Comparison of ENCODE assay signal across 9 cellular contexts in genomic region chr20:29878281-29878741, GRCh38.
DNase-seq lines count a peak whose midpoint lies in the region; ATAC-seq and TF ChIP-seq lines count a peak whose summit lies in the region.
"Had no signal": no experiment of that assay in that cellular context is flagged by ENCODE, and none has a peak within 500 bp of the region (broad histone marks: within the 10 kb centered on the region; RNA-seq: fewer than 3 reads in every experiment).

No MANE protein-coding gene starts in this region.

- H2BK5ac ChIP-seq in trophoblast cell (ENCODE audit: low read depth, low read length, poor library complexity): no peak overlapping the region

- DNase-seq in GM20000 (ENCODE audit: low spot score) (peak; percentile 29), NCI-H1694 (lab: John Stamatoyannopoulos, UW) (peak; percentile 32), trophoblast cell (peak; percentile 35 to 72), mucosa of gallbladder (ENCODE audit: low spot score) (no peak), nephron progenitor cell (no peak)
- no peak for DNase-seq in activated naive CD8-positive, alpha-beta T cell treated with anti-CD3 and anti-CD28 coated beads, Interleukin-2, amount 10 ng/mL, durations not matched to agents 7 days and 5 days

- H2AK5ac ChIP-seq in trophoblast cell (ENCODE audit: low read length): no peak overlapping the region

- no peak overlapping the region for H2AFZ ChIP-seq in trophoblast cell (ENCODE audit: insufficient read depth, low read length, poor library complexity)

- H3K36me3 ChIP-seq in trophoblast cell (ENCODE audit: control insufficient read depth in 1 of 2, insufficient read depth in 2 of 2, low read length in 2 of 2): no peaks in the 10 kb centered on the region

- H3K9ac ChIP-seq in trophoblast cell (ENCODE audit: low read length): no peak overlapping the region

- no peak overlapping the region for H4K91ac ChIP-seq in trophoblast cell (ENCODE audit: low read depth, low read length)

- no peak overlapping the region for H3K18ac ChIP-seq in trophoblast cell (ENCODE audit: low read length)

- H3K14ac ChIP-seq in trophoblast cell (ENCODE audit: low read length): no peak overlapping the region

- no peaks in the 10 kb centered on the region for H3K79me2 ChIP-seq in trophoblast cell (ENCODE audit: control insufficient read depth, insufficient read depth, low read length, poor library complexity)

- peak; percentile 59 for ATAC-seq in activated naive CD8-positive, alpha-beta T cell treated with anti-CD3 and anti-CD28 coated beads, Interleukin-2, amount 10 ng/mL, durations not matched to agents 7 days and 5 days (ENCODE audit: low read depth)
- no peak for ATAC-seq in HG03565 (IDR thresholded peaks at IDR 0.05; ENCODE audit: unreplicated experiment)
- ATAC-seq in HG02973 (IDR thresholded peaks at IDR 0.05; ENCODE audit: unreplicated experiment): no peak

- TF ChIP-seq CTCF in GM20000 (IDR thresholded peaks at IDR 0.05; ENCODE audit: extremely low read depth, missing control alignments) (no peak), nephron progenitor cell (IDR thresholded peaks at IDR 0.05) (no peak)

- no peaks in the 10 kb centered on the region for H3K4me1 Mint-ChIP-seq in activated naive CD8-positive, alpha-beta T cell treated with anti-CD3 and anti-CD28 coated beads, Interleukin-2, amount 10 ng/mL, durations not matched to agents 7 days and 5 days
- H3K4me1 Mint-ChIP-seq in nephron progenitor cell: no peaks in the 10 kb centered on the region

- H3K4me2 ChIP-seq in trophoblast cell (ENCODE audit: low read length): no peak overlapping the region

- H3K79me1 ChIP-seq in trophoblast cell (ENCODE audit: low read length): no peaks in the 10 kb centered on the region

- peaks cover 5% of the 10 kb centered on the region for H3K36me3 Mint-ChIP-seq in activated naive CD8-positive, alpha-beta T cell treated with anti-CD3 and anti-CD28 coated beads, Interleukin-2, amount 10 ng/mL, durations not matched to agents 7 days and 5 days
- H3K36me3 Mint-ChIP-seq in nephron progenitor cell (ENCODE audit: low read depth): peaks cover 19% of the 10 kb centered on the region

- no peak overlapping the region for H3K4ac ChIP-seq in trophoblast cell (ENCODE audit: low read depth, low read length)

- POLR2A ChIA-PET in activated naive CD8-positive, alpha-beta T cell treated with anti-CD3 and anti-CD28 coated beads, Interleukin-2, amount 10 ng/mL, durations not matched to agents 7 days and 5 days (lab: Charles Lee): interaction anchor here (0.6 kb wide), 1 partner anchor 450 kb away, joined by 3 read pairs; no protein-coding TSS in a partner anchor

- H3K4me3 Mint-ChIP-seq in activated naive CD8-positive, alpha-beta T cell treated with anti-CD3 and anti-CD28 coated beads, Interleukin-2, amount 10 ng/mL, durations not matched to agents 7 days and 5 days: peak overlapping the region; percentile 52
- no peak overlapping the region for H3K4me3 Mint-ChIP-seq in nephron progenitor cell
- H3K4me3 Mint-ChIP-seq: activated T-helper 1 cell treated with anti-CD3 and anti-CD28 coated beads, Interleukin-12 subunit alpha, Interleukin-12 subunit beta, Interleukin-2, Interleukin-4 antibody, amounts not matched to agents 30 ng/mL and 10 ng/mL and 1 ng/mL, durations not matched to agents 14 hours and 24 hours and 36 hours had no signal

- H4K12ac ChIP-seq in trophoblast cell (ENCODE audit: low read depth, low read length): no peak overlapping the region

- peaks cover 47% of the 10 kb centered on the region for H3K9me3 ChIP-seq in trophoblast cell (ENCODE audit: insufficient read depth, low read depth, low read length)

- peaks cover 2% of the 10 kb centered on the region for H3K27me3 Mint-ChIP-seq in activated naive CD8-positive, alpha-beta T cell treated with anti-CD3 and anti-CD28 coated beads, Interleukin-2, amount 10 ng/mL, durations not matched to agents 7 days and 5 days
- H3K27me3 Mint-ChIP-seq in nephron progenitor cell (ENCODE audit: low read depth, poor library complexity): peaks cover 4% of the 10 kb centered on the region

- H3K27ac Mint-ChIP-seq in activated naive CD8-positive, alpha-beta T cell treated with anti-CD3 and anti-CD28 coated beads, Interleukin-2, amount 10 ng/mL, durations not matched to agents 7 days and 5 days: no peak overlapping the region
- H3K27ac Mint-ChIP-seq in nephron progenitor cell: no peak overlapping the region
- H3K27ac Mint-ChIP-seq: activated T-helper 1 cell treated with anti-CD3 and anti-CD28 coated beads, Interleukin-12 subunit alpha, Interleukin-12 subunit beta, Interleukin-2, Interleukin-4 antibody, amounts not matched to agents 30 ng/mL and 10 ng/mL and 1 ng/mL, durations not matched to agents 14 hours and 24 hours and 36 hours had no signal

- H3K4me3 ChIP-seq in trophoblast cell (ENCODE audit: low read depth, low read length): no peak overlapping the region

- no peak overlapping the region for H2BK120ac ChIP-seq in trophoblast cell (ENCODE audit: insufficient read depth, low read length, poor library complexity)

- no peak overlapping the region for H3K23ac ChIP-seq in trophoblast cell (ENCODE audit: low read length)

- no peak overlapping the region for H2BK12ac ChIP-seq in trophoblast cell (ENCODE audit: low read length)

- no CpG with 5 or more reads among the region's 24 CpGs for WGBS in trophoblast cell (ENCODE audit: extremely low coverage, insufficient coverage, insufficient read length)

- peaks cover 27% of the 10 kb centered on the region for H3K9me3 Mint-ChIP-seq in activated naive CD8-positive, alpha-beta T cell treated with anti-CD3 and anti-CD28 coated beads, Interleukin-2, amount 10 ng/mL, durations not matched to agents 7 days and 5 days
- H3K9me3 Mint-ChIP-seq in nephron progenitor cell: peaks cover 91% of the 10 kb centered on the region

- H3K27ac ChIP-seq in trophoblast cell (ENCODE audit: low read depth, low read length): no peak overlapping the region

- H4K8ac ChIP-seq in trophoblast cell (ENCODE audit: low read depth, low read length): no peak overlapping the region

- H3K4me1 ChIP-seq in trophoblast cell (ENCODE audit: control insufficient read depth in 1 of 2, insufficient read depth in 2 of 2, low read length in 2 of 2): no peaks in the 10 kb centered on the region

- H3K27me3 ChIP-seq in trophoblast cell (ENCODE audit: insufficient read depth, low read length): no peaks in the 10 kb centered on the region

Comparison
In these comparisons a context has a peak if more than half of its experiments do, and no peak if none do; other contexts are left out.
1. DNase-seq: peak in GM20000 (single experiment), NCI-H1694 (single experiment) and trophoblast cell (2 of 2); none in activated naive CD8-positive, alpha-beta T cell treated with anti-CD3 and anti-CD28 coated beads, Interleukin-2, amount 10 ng/mL, durations not matched to agents 7 days and 5 days (single experiment), mucosa of gallbladder (single experiment) and nephron progenitor cell (single experiment).